In the genomic region with DNA sequence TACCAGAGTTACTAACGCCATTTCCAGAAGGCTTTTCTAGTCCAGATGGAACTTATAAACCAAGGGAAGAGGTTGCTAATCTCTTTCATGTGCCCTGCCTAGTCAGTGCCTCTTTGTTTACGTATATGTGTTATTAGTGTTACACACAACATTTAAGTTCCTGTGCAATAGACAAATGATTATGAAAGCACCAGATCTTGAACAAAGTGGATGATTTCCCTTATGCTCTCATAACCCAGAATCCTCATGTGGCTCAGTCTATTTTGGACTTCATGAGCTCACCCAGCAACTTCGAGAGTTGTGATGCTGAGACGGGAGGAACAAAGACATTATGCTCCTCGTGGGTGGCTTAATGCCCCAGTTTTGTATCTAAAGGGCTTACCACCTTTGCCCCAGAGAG, we compare ENCODE assay signal across 28 cellular contexts.
DNase-seq lines count a peak whose midpoint lies in the region; ATAC-seq, FAIRE-seq and TF ChIP-seq lines count a peak whose summit lies in the region.
"Had no signal": no experiment of that assay in that cellular context is flagged by ENCODE, and none has a peak within 500 bp of the region (broad histone marks: within the 10 kb centered on the region; RNA-seq: fewer than 3 reads in every experiment).

No MANE protein-coding gene starts in this region.

- H3K4me3 ChIP-seq in GM12878 (no peak overlapping the region), retinal pigment epithelial cell (ENCODE audit: low read length) (no peak overlapping the region), kidney (ENCODE audit: low read length in 2 of 2) (no peak overlapping the region)
- H3K4me3 ChIP-seq: ascending aorta, GM23248, PC-9, SK-N-MC had no signal

- peaks cover 11% of the 10 kb centered on the region for H3K4me1 Mint-ChIP-seq in osteocyte (ENCODE audit: unreplicated experiment)
- H3K4me1 Mint-ChIP-seq in CD4-positive, alpha-beta T cell (ENCODE audit: low read depth) = peaks cover 4% of the 10 kb centered on the region
- H3K4me1 Mint-ChIP-seq: activated B cell treated with CpG ODN at 0.5 μM for 24 hours had no signal

- FAIRE-seq in GM12878 (lab: Jason Lieb, UNC) = no peak
- FAIRE-seq in RCC 7860 (lab: Jason Lieb, UNC) = no peak
- no peak for FAIRE-seq in kidney (lab: Jason Lieb, UNC)
- FAIRE-seq: GM18507 had no signal

- no peaks in the 10 kb centered on the region for H3K36me3 Mint-ChIP-seq in osteocyte (ENCODE audit: unreplicated experiment)
- no peaks in the 10 kb centered on the region for H3K36me3 Mint-ChIP-seq in CD4-positive, alpha-beta T cell (ENCODE audit: low read depth)

- H4K20me1 ChIP-seq in GM12878 (ENCODE audit: control insufficient read depth, insufficient read depth) = no peaks in the 10 kb centered on the region

- H3K79me2 ChIP-seq in GM12878 (ENCODE audit: control insufficient read depth, insufficient read depth, low read length) = no peaks in the 10 kb centered on the region

- H3K4me3 Mint-ChIP-seq in osteocyte (ENCODE audit: unreplicated experiment) = no peak overlapping the region
- H3K4me3 Mint-ChIP-seq in CD4-positive, alpha-beta T cell = no peak overlapping the region
- H3K4me3 Mint-ChIP-seq: activated B cell treated with CpG ODN at 0.5 μM for 24 hours; activated CD8-positive, alpha-beta T cell treated with anti-CD3 and anti-CD28 coated beads for 36 hours; activated naive CD4-positive, alpha-beta T cell treated with anti-CD3 and anti-CD28 coated beads for 36 hours; activated T-cell treated with anti-CD3 and anti-CD28 coated beads, Interleukin-2, amount 50 U/mL, for 4 hours; effector memory CD8-positive, alpha-beta T cell; T-helper 2 cell treated with Interferon-gamma antibody and Interleukin-4, amounts not matched to agents 5 μg/mL and 100 μg/mL, for 36 hours had no signal

- TF ChIP-seq EP300 in GM12878 (IDR thresholded peaks at IDR 0.05; ENCODE audit: borderline replicate concordance in 1 of 2, control insufficient read depth in 1 of 2, low read depth in 2 of 2, low read length in 2 of 2) = no peak

- in situ Hi-C loops in GM12878 (cut with MboI) = no loop called here

- H3K27me3 ChIP-seq in GM12878 (replicated peaks in 1 of 2; ENCODE audit: control insufficient read depth in 2 of 2, insufficient read depth in 2 of 2, low read length in 1 of 2) = no peaks in the 10 kb centered on the region
- H3K27me3 ChIP-seq in CD4-positive, alpha-beta T cell (ENCODE audit: control insufficient read depth, insufficient read depth, low read length) = peaks cover 2% of the 10 kb centered on the region
- H3K27me3 ChIP-seq: ascending aorta had no signal

- H3K4me2 ChIP-seq in GM12878 (ENCODE audit: control insufficient read depth, insufficient read depth) = no peak overlapping the region
- H3K4me2 ChIP-seq: PC-9 had no signal

- H3K36me3 ChIP-seq in GM12878 (ENCODE audit: control insufficient read depth in 2 of 2, insufficient read depth in 2 of 2, low read length in 1 of 2) (no peaks in the 10 kb centered on the region; a peak in 1 of 4 replicates), kidney (ENCODE audit: control insufficient read depth in 1 of 2, insufficient read depth in 2 of 2, low read length in 2 of 2) (no peaks in the 10 kb centered on the region)
- H3K36me3 ChIP-seq: ascending aorta had no signal

- RAD21 ChIA-PET in GM12878 (lab: Charles Lee; ENCODE audit: unreplicated experiment) = no interaction called here

- no peaks in the 10 kb centered on the region for H3K9me3 Mint-ChIP-seq in osteocyte (ENCODE audit: unreplicated experiment)
- no peaks in the 10 kb centered on the region for H3K9me3 Mint-ChIP-seq in CD4-positive, alpha-beta T cell
- H3K9me3 Mint-ChIP-seq: activated B cell treated with CpG ODN at 0.5 μM for 24 hours; activated CD8-positive, alpha-beta T cell treated with anti-CD3 and anti-CD28 coated beads for 36 hours; activated naive CD4-positive, alpha-beta T cell treated with anti-CD3 and anti-CD28 coated beads for 36 hours; activated T-cell treated with anti-CD3 and anti-CD28 coated beads, Interleukin-2, amount 50 U/mL, for 4 hours; effector memory CD8-positive, alpha-beta T cell; T-helper 2 cell treated with Interferon-gamma antibody and Interleukin-4, amounts not matched to agents 5 μg/mL and 100 μg/mL, for 36 hours had no signal

- H3K27me3 Mint-ChIP-seq in osteocyte (ENCODE audit: unreplicated experiment) = peaks cover 58% of the 10 kb centered on the region
- H3K27me3 Mint-ChIP-seq in CD4-positive, alpha-beta T cell = peaks cover 22% of the 10 kb centered on the region

- intact Hi-C loops in GM12878 (cut with micrococcal nuclease; ENCODE audit: unreplicated experiment) (no loop called here), kidney (cut with DNase I) (no loop called here)
- intact Hi-C loops in CD4-positive, alpha-beta T cell (cut with DNase I, micrococcal nuclease) = no loop called here

- TF ChIP-seq POLR2A in GM12878 (IDR thresholded peaks at IDR 0.05; ENCODE audit: low read depth, low read length) = no peak

- H3K9me3 ChIP-seq in GM12878 (replicated peaks; ENCODE audit: control insufficient read depth, insufficient read depth, low read length) (no peaks in the 10 kb centered on the region), kidney (ENCODE audit: control insufficient read depth in 1 of 2, low read length in 2 of 2) (no peaks in the 10 kb centered on the region)
- no peaks in the 10 kb centered on the region for H3K9me3 ChIP-seq in CD4-positive, alpha-beta T cell (ENCODE audit: control insufficient read depth, low read length)
- H3K9me3 ChIP-seq: ascending aorta had no signal

- no peak for TF ChIP-seq RAD21 in GM12878 (IDR thresholded peaks at IDR 0.05; ENCODE audit: insufficient read depth, low read depth, low read length)

- peak; percentile 42 for DNase-seq in H4 (ENCODE audit: low spot score)
- DNase-seq in GM12878 (ENCODE audit: low read depth, low spot score) = no peak
- peak; percentile 65 for DNase-seq in inferior parietal cortex (ENCODE audit: extremely low spot score)
- peak; percentile 4 for DNase-seq in retinal pigment epithelial cell (ENCODE audit: low read depth)
- DNase-seq in RCC 7860 (ENCODE audit: low spot score) = no peak
- no peak for DNase-seq in kidney
- no peak for DNase-seq in osteocyte (ENCODE audit: extremely low spot score, unreplicated experiment)
- no peak for DNase-seq in CD4-positive, alpha-beta T cell
- DNase-seq: activated B cell treated with CpG ODN at 0.5 μM for 24 hours; activated CD8-positive, alpha-beta T cell treated with anti-CD3 and anti-CD28 coated beads for 36 hours; activated naive CD4-positive, alpha-beta T cell treated with anti-CD3 and anti-CD28 coated beads for 36 hours; activated T-cell treated with anti-CD3 and anti-CD28 coated beads, Interleukin-2, amount 50 U/mL, for 4 hours; Calu3; effector memory CD8-positive, alpha-beta T cell; EL; GM23248; NCI-H1417 treated with DMSO at 0.1 percent for 48 hours; NCI-H2171; NCI-H748 treated with DMSO at 0.1 percent for 48 hours; PC-9; stimulated activated CD4-positive, alpha-beta T cell treated with anti-CD3 and anti-CD28 coated beads, Interleukin-2, amount 100 ng/mL, for 24 hours; stimulated activated naive CD8-positive, alpha-beta T cell treated with anti-CD3 and anti-CD28 coated beads, Interleukin-15, Interleukin-2, amounts not matched to agents 100 U/mL and 50 U/mL, for 24 hours; trophoblast cell had no signal

- H3K27ac Mint-ChIP-seq in osteocyte (ENCODE audit: unreplicated experiment) = no peak overlapping the region
- H3K27ac Mint-ChIP-seq in CD4-positive, alpha-beta T cell = no peak overlapping the region
- H3K27ac Mint-ChIP-seq: activated B cell treated with CpG ODN at 0.5 μM for 24 hours; activated CD8-positive, alpha-beta T cell treated with anti-CD3 and anti-CD28 coated beads for 36 hours; activated naive CD4-positive, alpha-beta T cell treated with anti-CD3 and anti-CD28 coated beads for 36 hours; effector memory CD8-positive, alpha-beta T cell; T-helper 2 cell treated with Interferon-gamma antibody and Interleukin-4, amounts not matched to agents 5 μg/mL and 100 μg/mL, for 36 hours had no signal

- SMC1A ChIA-PET in GM12878 (lab: Charles Lee; ENCODE audit: uncharacterized antibody, unreplicated experiment) = interaction anchor here (1.0 kb wide), 1 partner anchor 9 kb away, joined by 3 read pairs; no protein-coding TSS in a partner anchor

- H3K27ac ChIP-seq in GM12878 (ENCODE audit: control insufficient read depth, insufficient read depth) (no peak overlapping the region), kidney (ENCODE audit: low read depth in 2 of 2, low read length in 2 of 2) (no peak overlapping the region)
- H3K27ac ChIP-seq in CD4-positive, alpha-beta T cell (ENCODE audit: low read depth, low read length) = no peak overlapping the region
- H3K27ac ChIP-seq: ascending aorta, GM23248, PC-9, SK-N-MC had no signal

- H2AFZ ChIP-seq in GM12878 (ENCODE audit: control insufficient read depth, low read depth, low read length) = no peak overlapping the region
- H2AFZ ChIP-seq: GM23248, PC-9 had no signal

- no peaks in the 10 kb centered on the region for H3K4me1 ChIP-seq in GM12878 (ENCODE audit: control insufficient read depth, insufficient read depth, low read length)
- H3K4me1 ChIP-seq in kidney (ENCODE audit: control insufficient read depth in 1 of 2, insufficient read depth in 1 of 2, low read depth in 1 of 2, low read length in 2 of 2) = peaks cover 0 to 1% of the 10 kb centered on the region in 2 donors

- WGBS in GM12878 (ENCODE audit: insufficient coverage, insufficient replicate concordance, low lambda C conversion rate, missing lambda C conversion rate) = 34% methylated on average over 5 of the region's 5 CpGs

- no peak overlapping the region for H3K9ac ChIP-seq in GM12878 (ENCODE audit: control insufficient read depth, insufficient read depth, low read length)
- H3K9ac ChIP-seq in kidney (ENCODE audit: low read length in 2 of 2) = no peak overlapping the region
- H3K9ac ChIP-seq: GM23248 had no signal

- no peak for ATAC-seq in GM12878
- no peak for ATAC-seq in CD4-positive, alpha-beta T cell (ENCODE audit: poor library complexity)
- ATAC-seq: activated CD8-positive, alpha-beta T cell treated with anti-CD3 and anti-CD28 coated beads for 36 hours; activated T-cell treated with anti-CD3 and anti-CD28 coated beads, Interleukin-2, amount 50 U/mL, for 4 hours; effector memory CD8-positive, alpha-beta T cell; left lobe of liver; stimulated activated naive CD8-positive, alpha-beta T cell treated with anti-CD3 and anti-CD28 coated beads, Interleukin-15, Interleukin-2, amounts not matched to agents 100 U/mL and 50 U/mL, for 24 hours had no signal

- POLR2A ChIA-PET in GM12878 (lab: Charles Lee) = no interaction called here
- POLR2A ChIA-PET in CD4-positive, alpha-beta T cell (lab: Charles Lee) = no interaction called here

- BruUV-seq in GM12878 (replicated peaks; lab: Mats Ljungman, UMichigan) = no TSS peak

- TF ChIP-seq CTCF in GM12878 (IDR thresholded peaks at IDR 0.05 in 2 of 3, conservative IDR thresholded peaks at IDR 0.05 in 1 of 3; ENCODE audit: control insufficient read depth in 2 of 3, extremely low read depth in 1 of 3, insufficient read depth in 1 of 3, low read depth in 3 of 3, low read length in 3 of 3) (no peak), retinal pigment epithelial cell (conservative IDR thresholded peaks at IDR 0.05; ENCODE audit: low read depth, low read length) (no peak), kidney (IDR thresholded peaks at IDR 0.05; ENCODE audit: borderline replicate concordance, extremely low read depth, insufficient read depth) (no peak), osteocyte (IDR thresholded peaks at IDR 0.05) (no peak)
- no peak for TF ChIP-seq CTCF in CD4-positive, alpha-beta T cell (IDR thresholded peaks at IDR 0.05)

- CTCF ChIA-PET in GM12878 (lab: Yijun Ruan, JAX) = no interaction called here
- CTCF ChIA-PET in CD4-positive, alpha-beta T cell (lab: Charles Lee) = no interaction called here

Comparison
In these comparisons a context has a peak if more than half of its experiments do, and no peak if none do; other contexts are left out.
1. DNase-seq: peak in H4 (single experiment), inferior parietal cortex (single experiment) and retinal pigment epithelial cell (single experiment); none in GM12878 (single experiment), RCC 7860 (single experiment), kidney (single experiment), osteocyte (single experiment) and CD4-positive, alpha-beta T cell (0 of 10).